18 cellular contexts compared by ENCODE assay signal in genomic region chr11:114145166-114145695, GRCh38.
DNase-seq lines count a peak whose midpoint lies in the region; ATAC-seq and TF ChIP-seq lines count a peak whose summit lies in the region.
"Had no signal": no experiment of that assay in that cellular context is flagged by ENCODE, and none has a peak within 500 bp of the region (broad histone marks: within the 10 kb centered on the region; RNA-seq: fewer than 3 reads in every experiment).

No MANE protein-coding gene starts in this region.

- TF ChIP-seq POLR2A in Peyer's patch (IDR thresholded peaks at IDR 0.05) (no peak), esophagus muscularis mucosa (IDR thresholded peaks at IDR 0.05; ENCODE audit: low read depth) (no peak), prostate gland (IDR thresholded peaks at IDR 0.05) (no peak), uterus (IDR thresholded peaks at IDR 0.05) (no peak)

- H3K27ac Mint-ChIP-seq in WTC11 = no peak overlapping the region
- H3K27ac Mint-ChIP-seq: activated naive CD4-positive, alpha-beta T cell treated with anti-CD3 and anti-CD28 coated beads, Interleukin-2, amount 10 ng/mL, durations not matched to agents 7 days and 5 days had no signal

- POLR2A ChIA-PET in WTC11 (lab: Charles Lee) = no interaction called here

- H3K27ac ChIP-seq in Peyer's patch (peak overlapping the region in 3 of 4 donors; percentile 1 to 65 (median 41)), esophagus muscularis mucosa (replicated peaks in 1 of 4) (peak overlapping the region; percentile 72 to 100 (median 88)), prostate gland (peak overlapping the region; percentile 70 to 99), uterus (peak overlapping the region; percentile 98 to 100)
- H3K27ac ChIP-seq: GM23248 had no signal

- H3K36me3 Mint-ChIP-seq in WTC11 = no peaks in the 10 kb centered on the region
- H3K36me3 Mint-ChIP-seq: activated naive CD4-positive, alpha-beta T cell treated with anti-CD3 and anti-CD28 coated beads, Interleukin-2, amount 10 ng/mL, durations not matched to agents 7 days and 5 days had no signal

- peaks cover 20% of the 10 kb centered on the region for H3K4me1 Mint-ChIP-seq in WTC11

- WGBS in esophagus muscularis mucosa = 88% methylated on average over 2 of the region's 2 CpGs
- WGBS in prostate gland = 71% methylated on average over 2 of the region's 2 CpGs

- no peaks in the 10 kb centered on the region for H3K27me3 ChIP-seq in Peyer's patch
- no peaks in the 10 kb centered on the region for H3K27me3 ChIP-seq in esophagus muscularis mucosa
- H3K27me3 ChIP-seq in prostate gland (replicated peaks; ENCODE audit: insufficient read depth) = no peaks in the 10 kb centered on the region
- no peaks in the 10 kb centered on the region for H3K27me3 ChIP-seq in uterus

- H3K9me3 Mint-ChIP-seq in WTC11 = no peaks in the 10 kb centered on the region
- H3K9me3 Mint-ChIP-seq: activated naive CD4-positive, alpha-beta T cell treated with anti-CD3 and anti-CD28 coated beads, Interleukin-2, amount 10 ng/mL, durations not matched to agents 7 days and 5 days had no signal

- intact Hi-C loops in esophagus muscularis mucosa (cut with DNase I) (loop anchor here (5.0 kb wide), 1 partner anchor 58 kb away; no protein-coding TSS in a partner anchor), prostate gland (cut with DNase I) (loop anchor here (10.0 kb wide), 1 partner anchor 60 kb away; no protein-coding TSS in a partner anchor), uterus (cut with DNase I; ENCODE audit: low total_unique reads) (no loop called here)

- no peak overlapping the region for H3K4me3 Mint-ChIP-seq in WTC11
- H3K4me3 Mint-ChIP-seq: activated naive CD4-positive, alpha-beta T cell treated with anti-CD3 and anti-CD28 coated beads, Interleukin-2, amount 10 ng/mL, durations not matched to agents 7 days and 5 days had no signal

- H3K27me3 Mint-ChIP-seq in WTC11 (ENCODE audit: low read depth) = no peaks in the 10 kb centered on the region

- H3K4me1 ChIP-seq in Peyer's patch (peaks cover 0 to 41% (median 2%) of the 10 kb centered on the region in 4 donors), esophagus muscularis mucosa (peaks cover 97 to 100% (median 99%) of the 10 kb centered on the region in 4 donors), prostate gland (replicated peaks) (peaks cover 37% of the 10 kb centered on the region), uterus (peaks cover 19 to 34% of the 10 kb centered on the region in 2 donors)

- ATAC-seq in GM18502 (IDR thresholded peaks at IDR 0.05; ENCODE audit: poor library complexity, unreplicated experiment) (no peak), WTC11 (no peak), HG03108 (IDR thresholded peaks at IDR 0.05; ENCODE audit: unreplicated experiment) (no peak)
- ATAC-seq: Panc1, right cardiac atrium had no signal

- no peak overlapping the region for H3K4me3 ChIP-seq in Peyer's patch
- no peak overlapping the region for H3K4me3 ChIP-seq in esophagus muscularis mucosa
- no peak overlapping the region for H3K4me3 ChIP-seq in prostate gland
- no peak overlapping the region for H3K4me3 ChIP-seq in uterus
- H3K4me3 ChIP-seq: GM23248, SK-N-MC had no signal

- no peak for DNase-seq in Peyer's patch
- no peak for DNase-seq in esophagus muscularis mucosa (ENCODE audit: extremely low spot score)
- DNase-seq in prostate gland (ENCODE audit: low spot score) = no peak
- no peak for DNase-seq in uterus
- DNase-seq in WTC11 (ENCODE audit: low spot score) = no peak
- DNase-seq: activated CD4-positive, CD25-positive, alpha-beta regulatory T cell; activated naive CD4-positive, alpha-beta T cell treated with anti-CD3 and anti-CD28 coated beads, Interleukin-2, amount 10 ng/mL, durations not matched to agents 7 days and 5 days; activated T-cell treated with anti-CD3 and anti-CD28 coated beads, Interleukin-2, amount 50 U/mL, for 48 hours; DMS79; GM23248; NCI-H82; occipital lobe; right cardiac atrium; T-helper 9 cell had no signal

- TF ChIP-seq EP300 in esophagus muscularis mucosa (IDR thresholded peaks at IDR 0.05) = no peak

- TF ChIP-seq CTCF in Peyer's patch (IDR thresholded peaks at IDR 0.05) (no peak), esophagus muscularis mucosa (IDR thresholded peaks at IDR 0.05) (no peak), prostate gland (IDR thresholded peaks at IDR 0.05) (no peak), uterus (IDR thresholded peaks at IDR 0.05) (no peak), WTC11 (IDR thresholded peaks at IDR 0.05) (no peak)

- H3K9me3 ChIP-seq in Peyer's patch (no peaks in the 10 kb centered on the region), esophagus muscularis mucosa (no peaks in the 10 kb centered on the region), prostate gland (no peaks in the 10 kb centered on the region), uterus (no peaks in the 10 kb centered on the region)

- CTCF ChIA-PET in WTC11 (lab: Charles Lee) = interaction anchor here (0.8 to 2.0 kb wide), 2 partner anchors 106 to 109 kb away, joined by 4 to 9 read pairs; no protein-coding TSS in a partner anchor

- peaks cover 0 to 10% (median 0%) of the 10 kb centered on the region in 3 donors for H3K36me3 ChIP-seq in Peyer's patch
- H3K36me3 ChIP-seq in esophagus muscularis mucosa = peaks cover 10 to 27% (median 15%) of the 10 kb centered on the region in 4 donors
- H3K36me3 ChIP-seq in prostate gland = no peaks in the 10 kb centered on the region
- H3K36me3 ChIP-seq in uterus = no peaks in the 10 kb centered on the region

TF ChIP-seq in WTC11, 78 proteins besides CTCF, POLR2A, EP300 and RAD21 (continues in another document):
- no peak for TF ChIP-seq ETV6 (CRISPR knock-in tag; IDR thresholded peaks at IDR 0.05)
- no peak for TF ChIP-seq SMAD3 (CRISPR knock-in tag; IDR thresholded peaks at IDR 0.05; ENCODE audit: borderline replicate concordance)
- TF ChIP-seq NFE2L1 (CRISPR knock-in tag; IDR thresholded peaks at IDR 0.05) = no peak
- no peak for TF ChIP-seq ZMAT4 (CRISPR knock-in tag; IDR thresholded peaks at IDR 0.05)
- TF ChIP-seq, protein P1, sequence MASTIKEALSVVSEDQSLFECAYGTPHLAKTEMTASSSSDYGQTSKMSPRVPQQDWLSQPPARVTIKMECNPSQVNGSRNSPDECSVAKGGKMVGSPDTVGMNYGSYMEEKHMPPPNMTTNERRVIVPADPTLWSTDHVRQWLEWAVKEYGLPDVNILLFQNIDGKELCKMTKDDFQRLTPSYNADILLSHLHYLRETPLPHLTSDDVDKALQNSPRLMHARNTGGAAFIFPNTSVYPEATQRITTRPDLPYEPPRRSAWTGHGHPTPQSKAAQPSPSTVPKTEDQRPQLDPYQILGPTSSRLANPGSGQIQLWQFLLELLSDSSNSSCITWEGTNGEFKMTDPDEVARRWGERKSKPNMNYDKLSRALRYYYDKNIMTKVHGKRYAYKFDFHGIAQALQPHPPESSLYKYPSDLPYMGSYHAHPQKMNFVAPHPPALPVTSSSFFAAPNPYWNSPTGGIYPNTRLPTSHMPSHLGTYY (CRISPR knock-in tag; IDR thresholded peaks at IDR 0.05) = no peak
- no peak for TF ChIP-seq ZBTB21 (CRISPR knock-in tag; IDR thresholded peaks at IDR 0.05; ENCODE audit: borderline replicate concordance)
- TF ChIP-seq, protein P2, sequence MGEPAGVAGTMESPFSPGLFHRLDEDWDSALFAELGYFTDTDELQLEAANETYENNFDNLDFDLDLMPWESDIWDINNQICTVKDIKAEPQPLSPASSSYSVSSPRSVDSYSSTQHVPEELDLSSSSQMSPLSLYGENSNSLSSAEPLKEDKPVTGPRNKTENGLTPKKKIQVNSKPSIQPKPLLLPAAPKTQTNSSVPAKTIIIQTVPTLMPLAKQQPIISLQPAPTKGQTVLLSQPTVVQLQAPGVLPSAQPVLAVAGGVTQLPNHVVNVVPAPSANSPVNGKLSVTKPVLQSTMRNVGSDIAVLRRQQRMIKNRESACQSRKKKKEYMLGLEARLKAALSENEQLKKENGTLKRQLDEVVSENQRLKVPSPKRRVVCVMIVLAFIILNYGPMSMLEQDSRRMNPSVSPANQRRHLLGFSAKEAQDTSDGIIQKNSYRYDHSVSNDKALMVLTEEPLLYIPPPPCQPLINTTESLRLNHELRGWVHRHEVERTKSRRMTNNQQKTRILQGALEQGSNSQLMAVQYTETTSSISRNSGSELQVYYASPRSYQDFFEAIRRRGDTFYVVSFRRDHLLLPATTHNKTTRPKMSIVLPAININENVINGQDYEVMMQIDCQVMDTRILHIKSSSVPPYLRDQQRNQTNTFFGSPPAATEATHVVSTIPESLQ (CRISPR knock-in tag; IDR thresholded peaks at IDR 0.05) = no peak
- TF ChIP-seq NR3C1 (CRISPR knock-in tag; conservative IDR thresholded peaks at IDR 0.05; ENCODE audit: low read depth) = no peak
- no peak for TF ChIP-seq ZNF121 (CRISPR knock-in tag; IDR thresholded peaks at IDR 0.05)
- no peak for TF ChIP-seq ZNF671 (CRISPR knock-in tag; IDR thresholded peaks at IDR 0.05)
- TF ChIP-seq JUN (CRISPR knock-in tag; IDR thresholded peaks at IDR 0.05) = no peak
- TF ChIP-seq SMAD4 (CRISPR knock-in tag; IDR thresholded peaks at IDR 0.05) = no peak
- TF ChIP-seq IRF1 (CRISPR knock-in tag; IDR thresholded peaks at IDR 0.05) = no peak
- no peak for TF ChIP-seq HMGXB4 (CRISPR knock-in tag; IDR thresholded peaks at IDR 0.05)
- TF ChIP-seq TCF7 (CRISPR knock-in tag; IDR thresholded peaks at IDR 0.05; ENCODE audit: low read depth) = no peak

Comparison
In these comparisons a context has a peak if more than half of its experiments do, and no peak if none do; other contexts are left out.
1. H3K27ac ChIP-seq: peak in every context shown above with its lines; median percentile 99 in uterus; 88 in esophagus muscularis mucosa; 84 in prostate gland; 41 in Peyer's patch.